In the genomic region with DNA sequence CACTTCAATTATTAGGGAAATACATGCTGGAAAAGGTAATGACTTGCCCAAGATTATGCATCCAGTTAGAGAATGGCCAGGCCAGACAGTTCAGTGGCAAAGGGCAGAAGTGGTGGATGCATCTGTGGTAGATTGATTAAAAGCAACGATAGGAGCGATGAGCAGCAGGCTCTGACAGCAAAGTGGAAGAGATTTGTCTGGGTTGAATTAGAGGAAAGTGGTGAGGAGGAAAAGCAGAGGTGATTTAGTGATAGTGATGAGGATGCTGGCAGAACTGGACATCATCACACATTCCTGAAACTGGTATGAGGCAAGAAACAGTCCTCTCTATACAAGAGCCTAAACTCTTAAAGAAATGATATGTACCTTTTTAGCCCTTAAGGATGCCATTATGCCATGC, we compare ENCODE assay signal across 25 cellular contexts. TPM values are rescaled to one million over a fixed set of nuclear protein-coding genes. Genes with fewer than 3 reads are reported as not detected.
A peak's percentile ranks its signal among the peaks of the same experiment; 100 is the strongest.
DNase-seq lines count a peak whose midpoint lies in the region; ATAC-seq and TF ChIP-seq lines count a peak whose summit lies in the region.
"Had no signal": no experiment of that assay in that cellular context is flagged by ENCODE, and none has a peak within 500 bp of the region (broad histone marks: within the 10 kb centered on the region; RNA-seq: fewer than 3 reads in every experiment).

No MANE protein-coding gene starts in this region.

- POLR2A ChIA-PET in MCF 10A (lab: Yijun Ruan, JAX), result interaction anchor here (0.5 kb wide), 1 partner anchor 35 kb away, joined by 4 read pairs; no protein-coding TSS in a partner anchor

- H3K36me3 ChIP-seq in breast epithelium (no peaks in the 10 kb centered on the region), Loucy (ENCODE audit: insufficient read depth, low read length) (no peaks in the 10 kb centered on the region), SU-DHL-6 (ENCODE audit: low read length) (no peaks in the 10 kb centered on the region)

- TF ChIP-seq POLR2A in breast epithelium (IDR thresholded peaks at IDR 0.05), result no peak

- no peak overlapping the region for H3K4me3 ChIP-seq in breast epithelium
- H3K4me3 ChIP-seq in Loucy (ENCODE audit: low read length, poor library complexity, severe bottlenecking), result no peak overlapping the region
- no peak overlapping the region for H3K4me3 ChIP-seq in SU-DHL-6 (ENCODE audit: insufficient read depth, low read length, poor library complexity, severe bottlenecking)
- H3K4me3 ChIP-seq: SK-N-MC had no signal

- H3K4me1 ChIP-seq in breast epithelium (no peaks in the 10 kb centered on the region), Loucy (ENCODE audit: insufficient read depth, low read length, poor library complexity, severe bottlenecking) (peaks cover 46% of the 10 kb centered on the region)

- no peaks in the 10 kb centered on the region for H3K9me3 ChIP-seq in breast epithelium
- H3K9me3 ChIP-seq in Loucy (ENCODE audit: insufficient read depth, low read depth, low read length), result no peaks in the 10 kb centered on the region
- no peaks in the 10 kb centered on the region for H3K9me3 ChIP-seq in SU-DHL-6 (ENCODE audit: insufficient read depth, low read length)

- DNase-seq in MCF 10A (ENCODE audit: unreplicated experiment), result no peak
- no peak for DNase-seq in breast epithelium (ENCODE audit: low spot score in 2 of 2)
- DNase-seq in activated naive CD8-positive, alpha-beta T cell treated with anti-CD3 and anti-CD28 coated beads for 36 hours, result no peak
- no peak for DNase-seq in T-helper 2 cell treated with Interferon-gamma antibody and Interleukin-4, amounts not matched to agents 5 μg/mL and 100 μg/mL, for 36 hours (ENCODE audit: low spot score)
- DNase-seq: 8988T, DMS53, EL, HFFc6, KG1, MV-4-11, NCI-H1105 treated with DMSO at 0.1 percent for 48 hours, NCI-H1694, NCI-H2081, NCI-H2171, NCI-H345, NCI-H524, NCI-H82, Right ventricle myocardium superior, T-cell had no signal

- H3K4me1 Mint-ChIP-seq in MCF 10A (ENCODE audit: insufficient read depth, unreplicated experiment), result peaks cover 4% of the 10 kb centered on the region
- H3K4me1 Mint-ChIP-seq in activated naive CD8-positive, alpha-beta T cell treated with anti-CD3 and anti-CD28 coated beads for 36 hours, result peaks cover 22% of the 10 kb centered on the region
- H3K4me1 Mint-ChIP-seq in T-helper 2 cell treated with Interferon-gamma antibody and Interleukin-4, amounts not matched to agents 5 μg/mL and 100 μg/mL, for 36 hours (ENCODE audit: low read depth), result peaks cover 28% of the 10 kb centered on the region

- H3K9me3 Mint-ChIP-seq in MCF 10A (ENCODE audit: unreplicated experiment), result no peaks in the 10 kb centered on the region
- no peaks in the 10 kb centered on the region for H3K9me3 Mint-ChIP-seq in activated naive CD8-positive, alpha-beta T cell treated with anti-CD3 and anti-CD28 coated beads for 36 hours
- H3K9me3 Mint-ChIP-seq in T-helper 2 cell treated with Interferon-gamma antibody and Interleukin-4, amounts not matched to agents 5 μg/mL and 100 μg/mL, for 36 hours, result no peaks in the 10 kb centered on the region
- H3K9me3 Mint-ChIP-seq: HFFc6, T-cell had no signal

- TF ChIP-seq CTCF in MCF 10A (IDR thresholded peaks at IDR 0.05; ENCODE audit: unreplicated experiment) (no peak), breast epithelium (IDR thresholded peaks at IDR 0.05) (no peak), Loucy (conservative IDR thresholded peaks at IDR 0.05; ENCODE audit: low read length) (no peak), SU-DHL-6 (IDR thresholded peaks at IDR 0.05; ENCODE audit: insufficient read depth, low read length, poor library complexity, severe bottlenecking) (no peak)

- BruUV-seq in MCF 10A (replicated peaks; lab: Mats Ljungman, UMichigan), result no TSS peak

- H2AFZ ChIP-seq in Loucy (ENCODE audit: low read length) (no peak overlapping the region), SU-DHL-6 (ENCODE audit: low read depth, low read length, severe bottlenecking) (no peak overlapping the region)

- intact Hi-C loops in MCF 10A (cut with micrococcal nuclease), result no loop called here
- intact Hi-C loops in breast epithelium (cut with DNase I; ENCODE audit: low total_unique reads), result no loop called here

- H3K9ac ChIP-seq in Loucy (ENCODE audit: low read depth, low read length, poor library complexity, severe bottlenecking) (no peak overlapping the region), SU-DHL-6 (ENCODE audit: low read length) (no peak overlapping the region)

- H3K27ac ChIP-seq in breast epithelium (no peak overlapping the region), SU-DHL-6 (ENCODE audit: low read depth, low read length) (no peak overlapping the region)
- H3K27ac ChIP-seq: HL-60, SK-N-MC had no signal

- H3K27me3 Mint-ChIP-seq in MCF 10A (ENCODE audit: insufficient read depth, unreplicated experiment), result no peaks in the 10 kb centered on the region
- no peaks in the 10 kb centered on the region for H3K27me3 Mint-ChIP-seq in activated naive CD8-positive, alpha-beta T cell treated with anti-CD3 and anti-CD28 coated beads for 36 hours
- H3K27me3 Mint-ChIP-seq in T-helper 2 cell treated with Interferon-gamma antibody and Interleukin-4, amounts not matched to agents 5 μg/mL and 100 μg/mL, for 36 hours (ENCODE audit: low read depth), result no peaks in the 10 kb centered on the region
- H3K27me3 Mint-ChIP-seq: T-cell had no signal

- CTCF ChIA-PET in MCF 10A (lab: Yijun Ruan, JAX), result no interaction called here

- H3K36me3 Mint-ChIP-seq in MCF 10A (ENCODE audit: insufficient read depth, unreplicated experiment), result no peaks in the 10 kb centered on the region
- peaks cover 32% of the 10 kb centered on the region for H3K36me3 Mint-ChIP-seq in activated naive CD8-positive, alpha-beta T cell treated with anti-CD3 and anti-CD28 coated beads for 36 hours
- peaks cover 19% of the 10 kb centered on the region for H3K36me3 Mint-ChIP-seq in T-helper 2 cell treated with Interferon-gamma antibody and Interleukin-4, amounts not matched to agents 5 μg/mL and 100 μg/mL, for 36 hours (ENCODE audit: low read depth)

- no peaks in the 10 kb centered on the region for H3K27me3 ChIP-seq in breast epithelium
- no peaks in the 10 kb centered on the region for H3K27me3 ChIP-seq in Loucy (ENCODE audit: insufficient read depth, low read length, poor library complexity, severe bottlenecking)
- no peaks in the 10 kb centered on the region for H3K27me3 ChIP-seq in SU-DHL-6 (ENCODE audit: low read length)

- H4K20me1 ChIP-seq in Loucy (ENCODE audit: insufficient read depth, low read length, poor library complexity, severe bottlenecking) (peaks cover 5% of the 10 kb centered on the region), SU-DHL-6 (ENCODE audit: low read depth, low read length) (no peaks in the 10 kb centered on the region)

- no peak overlapping the region for H3K4me3 Mint-ChIP-seq in MCF 10A (ENCODE audit: unreplicated experiment)
- H3K4me3 Mint-ChIP-seq in activated naive CD8-positive, alpha-beta T cell treated with anti-CD3 and anti-CD28 coated beads for 36 hours, result no peak overlapping the region
- no peak overlapping the region for H3K4me3 Mint-ChIP-seq in T-helper 2 cell treated with Interferon-gamma antibody and Interleukin-4, amounts not matched to agents 5 μg/mL and 100 μg/mL, for 36 hours
- H3K4me3 Mint-ChIP-seq: HFFc6, T-cell had no signal

- ATAC-seq in HG03196 (IDR thresholded peaks at IDR 0.05; ENCODE audit: unreplicated experiment), result no peak
- ATAC-seq: HepG2, T-cell had no signal

- H3K27ac Mint-ChIP-seq in MCF 10A (ENCODE audit: low read depth, unreplicated experiment), result peak overlapping the region; percentile 68
- no peak overlapping the region for H3K27ac Mint-ChIP-seq in activated naive CD8-positive, alpha-beta T cell treated with anti-CD3 and anti-CD28 coated beads for 36 hours
- no peak overlapping the region for H3K27ac Mint-ChIP-seq in T-helper 2 cell treated with Interferon-gamma antibody and Interleukin-4, amounts not matched to agents 5 μg/mL and 100 μg/mL, for 36 hours
- H3K27ac Mint-ChIP-seq: HFFc6, T-cell had no signal

- H3K79me2 ChIP-seq in Loucy (ENCODE audit: insufficient read depth, low read length), result peaks cover 13% of the 10 kb centered on the region; the same call in 1 of the 2 replicates
- H3K79me2 ChIP-seq in SU-DHL-6 (ENCODE audit: insufficient read depth, low read length), result peaks cover 95% of the 10 kb centered on the region

- H3K9me2 ChIP-seq in Loucy (replicated peaks; ENCODE audit: low read depth, low read length), result no peaks in the 10 kb centered on the region
- no peaks in the 10 kb centered on the region for H3K9me2 ChIP-seq in SU-DHL-6 (replicated peaks; ENCODE audit: insufficient read depth, low read length)

- H3K4me2 ChIP-seq in Loucy (ENCODE audit: low read depth, low read length, poor library complexity, severe bottlenecking) (peak overlapping the region; percentile 33), SU-DHL-6 (ENCODE audit: low read depth, low read length, poor library complexity, severe bottlenecking) (peak overlapping the region; percentile 57)

- H3F3A ChIP-seq in Loucy (ENCODE audit: low read depth) (peaks cover under 1% of the 10 kb centered on the region; the same call in 1 of the 2 replicates), SU-DHL-6 (ENCODE audit: insufficient read depth) (peaks cover 6% of the 10 kb centered on the region; the same call in 1 of the 2 replicates)

RNA-seq across cellular contexts. Expression of a gene that starts 12.5 kb away (rescaled TPM):
- total RNA-seq in MCF 10A (2022) (110 and 117 TPM in 2 replicates), breast epithelium (10 to 100 TPM; 36.1 to 48.9 (median 47.2) TPM)
- total RNA-seq in activated naive CD8-positive, alpha-beta T cell treated with anti-CD3 and anti-CD28 coated beads for 36 hours, result 10 to 100 TPM; 54.2 to 56.0 TPM
